In the genomic region with DNA sequence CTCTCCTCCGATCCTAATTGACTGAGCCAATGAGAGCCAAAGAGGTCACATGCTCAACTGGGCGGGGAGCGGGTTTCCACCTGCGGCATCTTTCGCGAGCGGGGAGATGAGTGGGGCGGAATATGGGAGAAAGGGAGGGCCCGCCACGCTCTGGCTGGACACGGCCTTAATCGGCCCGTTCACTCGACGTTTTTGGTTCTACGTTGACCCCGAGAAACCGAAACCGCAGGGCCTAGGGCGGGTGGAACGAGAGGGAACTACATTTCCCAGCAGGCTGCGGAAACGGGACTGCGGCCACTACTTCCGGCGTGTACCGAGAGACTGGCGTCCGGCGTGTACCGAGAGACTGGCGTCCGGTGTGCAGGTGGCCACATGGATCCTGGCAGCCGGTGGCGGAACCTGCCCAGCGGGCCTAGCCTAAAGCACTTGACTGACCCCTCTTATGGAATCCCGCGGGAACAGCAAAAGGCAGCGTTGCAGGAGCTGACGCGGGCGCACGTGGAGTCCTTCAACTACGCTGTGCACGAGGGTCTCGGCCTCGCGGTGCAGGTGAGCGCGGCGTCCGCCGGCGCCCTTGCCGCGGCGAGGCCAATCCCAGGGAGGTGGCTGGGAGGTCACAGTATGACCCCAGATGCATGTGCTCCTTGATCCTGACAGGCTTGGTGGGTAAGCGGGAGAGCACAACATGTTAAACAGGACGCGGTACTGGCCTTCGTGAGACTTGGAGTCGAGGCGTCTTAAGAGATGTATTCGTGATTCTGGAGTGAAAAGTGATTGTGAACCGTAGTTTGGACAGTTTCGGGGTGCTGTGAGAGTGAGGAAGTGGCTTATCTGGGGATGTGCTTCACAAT, we compare ENCODE assay signal across 8 cellular contexts. TPM values are rescaled to one million over a fixed set of nuclear protein-coding genes. Genes with fewer than 3 reads are reported as not detected.
DNase-seq lines count a peak whose midpoint lies in the region; ATAC-seq, FAIRE-seq and TF ChIP-seq lines count a peak whose summit lies in the region.

A gene with protein sequence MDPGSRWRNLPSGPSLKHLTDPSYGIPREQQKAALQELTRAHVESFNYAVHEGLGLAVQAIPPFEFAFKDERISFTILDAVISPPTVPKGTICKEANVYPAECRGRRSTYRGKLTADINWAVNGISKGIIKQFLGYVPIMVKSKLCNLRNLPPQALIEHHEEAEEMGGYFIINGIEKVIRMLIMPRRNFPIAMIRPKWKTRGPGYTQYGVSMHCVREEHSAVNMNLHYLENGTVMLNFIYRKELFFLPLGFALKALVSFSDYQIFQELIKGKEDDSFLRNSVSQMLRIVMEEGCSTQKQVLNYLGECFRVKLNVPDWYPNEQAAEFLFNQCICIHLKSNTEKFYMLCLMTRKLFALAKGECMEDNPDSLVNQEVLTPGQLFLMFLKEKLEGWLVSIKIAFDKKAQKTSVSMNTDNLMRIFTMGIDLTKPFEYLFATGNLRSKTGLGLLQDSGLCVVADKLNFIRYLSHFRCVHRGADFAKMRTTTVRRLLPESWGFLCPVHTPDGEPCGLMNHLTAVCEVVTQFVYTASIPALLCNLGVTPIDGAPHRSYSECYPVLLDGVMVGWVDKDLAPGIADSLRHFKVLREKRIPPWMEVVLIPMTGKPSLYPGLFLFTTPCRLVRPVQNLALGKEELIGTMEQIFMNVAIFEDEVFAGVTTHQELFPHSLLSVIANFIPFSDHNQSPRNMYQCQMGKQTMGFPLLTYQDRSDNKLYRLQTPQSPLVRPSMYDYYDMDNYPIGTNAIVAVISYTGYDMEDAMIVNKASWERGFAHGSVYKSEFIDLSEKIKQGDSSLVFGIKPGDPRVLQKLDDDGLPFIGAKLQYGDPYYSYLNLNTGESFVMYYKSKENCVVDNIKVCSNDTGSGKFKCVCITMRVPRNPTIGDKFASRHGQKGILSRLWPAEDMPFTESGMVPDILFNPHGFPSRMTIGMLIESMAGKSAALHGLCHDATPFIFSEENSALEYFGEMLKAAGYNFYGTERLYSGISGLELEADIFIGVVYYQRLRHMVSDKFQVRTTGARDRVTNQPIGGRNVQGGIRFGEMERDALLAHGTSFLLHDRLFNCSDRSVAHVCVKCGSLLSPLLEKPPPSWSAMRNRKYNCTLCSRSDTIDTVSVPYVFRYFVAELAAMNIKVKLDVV (plus strand): TSS at position 343 of the 851 bp plus-strand sequence. CDS start 30 bp downstream, at position 373.

- H3K27me3 ChIP-seq in psoas muscle (ENCODE audit: insufficient read depth in 3 of 3, low read length in 2 of 3) = no peaks in the 10 kb centered on the region

- no peak for TF ChIP-seq CTCF in psoas muscle (IDR thresholded peaks at IDR 0.05)

- H3K4me3 ChIP-seq in psoas muscle = peak within 1 kb of the TSS; percentile 90

- no peaks in the 10 kb centered on the region for H3K9me3 ChIP-seq in psoas muscle

- intact Hi-C loops in left ventricle myocardium superior (cut with micrococcal nuclease) (no loop called here), psoas muscle (cut with DNase I) (loop anchor here (5.0 to 10.0 kb wide), 3 partner anchors 40 to 60 kb away; a partner anchor contains a TSS)

- WGBS in psoas muscle, 3 donors = 0 to 1% (median 1%) methylated on average over 66 of the region's 66 CpGs

- ATAC-seq in HG02798 (IDR thresholded peaks at IDR 0.05; ENCODE audit: poor library complexity, unreplicated experiment) (peak; percentile 84), left ventricle myocardium superior (peak; percentile 97), psoas muscle (peak; percentile 96 to 99 (median 97))

- H3K4me1 ChIP-seq in psoas muscle = peaks cover 20% of the 10 kb centered on the region

- H3K36me3 ChIP-seq in psoas muscle (ENCODE audit: insufficient read depth in 1 of 2, low read depth in 1 of 2) = peaks cover 3 to 27% of the 10 kb centered on the region in 2 donors

- TF ChIP-seq POLR2A in GM15510 (IDR thresholded peaks at IDR 0.05; ENCODE audit: borderline replicate concordance, extremely low read depth, insufficient read length) = peak; percentile 70

- peak within 1 kb of the TSS; percentile 97 for H3K27ac ChIP-seq in angular gyrus (ENCODE audit: low read depth, low read length)
- H3K27ac ChIP-seq in psoas muscle = peak within 1 kb of the TSS; percentile 83

- FAIRE-seq in urothelium cell line (lab: Jason Lieb, UNC) = peak; percentile 59

- DNase-seq in NCI-H1417 (lab: John Stamatoyannopoulos, UW) = peak; percentile 70 to 96 (median 96)
- peak; percentile 34 to 83 (median 60) for DNase-seq in T-helper 1 cell
- peak; percentile 88 for DNase-seq in left ventricle myocardium superior
- peak; percentile 86 to 94 for DNase-seq in psoas muscle
- peak; percentile 93 for DNase-seq in urothelium cell line (ENCODE audit: low spot score)

RNA-seq across cellular contexts. Expression of the gene that starts here (rescaled TPM):
- total RNA-seq in left ventricle myocardium superior (12.2 TPM), psoas muscle (10 to 100 TPM; 12.2 to 22.8 (median 19.4) TPM)
- polyA plus RNA-seq in psoas muscle = 10 to 100 TPM in 2 of 3 donors, 1 to 10 TPM in 1; 6.5 to 13.2 (median 12.9) TPM

Comparison
In these comparisons a context has a peak if more than half of its experiments do, and no peak if none do; other contexts are left out.
1. Peak in every context shown above with its lines: DNase-seq, ATAC-seq, H3K4me3 ChIP-seq and H3K27ac ChIP-seq.